In the genomic region with DNA sequence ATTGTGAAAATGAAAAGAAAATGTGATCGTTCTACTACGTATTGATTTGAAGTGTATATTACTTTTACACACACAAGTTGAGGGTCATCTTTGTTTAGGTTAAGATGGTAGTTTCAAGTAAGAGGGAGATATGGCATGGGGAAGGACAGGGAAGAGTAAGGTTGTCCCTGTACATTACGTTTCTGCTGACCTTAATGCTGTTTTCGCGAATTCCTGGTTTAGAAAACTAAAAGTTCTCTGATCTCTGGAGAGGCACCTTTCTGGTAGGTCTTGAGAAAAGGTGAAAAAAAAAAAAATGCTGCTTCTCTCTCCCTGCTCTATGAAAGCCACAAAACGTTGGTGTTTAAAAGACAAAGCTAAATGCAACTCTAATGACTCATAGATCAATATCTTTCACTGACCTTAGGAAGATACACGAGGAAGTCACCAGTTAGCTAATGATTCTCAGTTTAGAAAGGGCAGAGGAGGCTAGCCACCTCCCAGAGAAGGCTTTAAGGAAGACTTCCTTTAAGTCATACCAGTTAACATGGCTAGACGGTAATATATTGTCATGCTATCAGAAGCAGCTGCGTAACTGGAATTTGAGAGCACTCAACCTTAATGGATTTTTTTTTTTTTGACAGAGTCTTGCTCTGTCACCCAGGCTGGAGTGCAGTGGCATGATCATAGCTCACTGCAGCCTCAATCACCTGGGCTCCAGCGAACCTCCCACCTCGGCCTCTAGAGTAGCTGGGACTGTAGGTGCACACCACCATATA, we compare ENCODE assay signal across 1 cellular context.
TF ChIP-seq lines count a peak whose summit lies in the region.

No MANE protein-coding gene starts in this region.

TF ChIP-seq in K562, 482 proteins besides CTCF, POLR2A, EP300 and RAD21 (continued from another document and continues in another):
- TF ChIP-seq, protein P1, sequence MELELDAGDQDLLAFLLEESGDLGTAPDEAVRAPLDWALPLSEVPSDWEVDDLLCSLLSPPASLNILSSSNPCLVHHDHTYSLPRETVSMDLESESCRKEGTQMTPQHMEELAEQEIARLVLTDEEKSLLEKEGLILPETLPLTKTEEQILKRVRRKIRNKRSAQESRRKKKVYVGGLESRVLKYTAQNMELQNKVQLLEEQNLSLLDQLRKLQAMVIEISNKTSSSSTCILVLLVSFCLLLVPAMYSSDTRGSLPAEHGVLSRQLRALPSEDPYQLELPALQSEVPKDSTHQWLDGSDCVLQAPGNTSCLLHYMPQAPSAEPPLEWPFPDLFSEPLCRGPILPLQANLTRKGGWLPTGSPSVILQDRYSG (tag; conservative IDR thresholded peaks at IDR 0.05; ENCODE audit: low read depth): no peak; the same call in 1 of the 2 replicates
- peak; percentile 60; the same call in 1 of the 2 replicates for TF ChIP-seq EHMT2 (IDR thresholded peaks at IDR 0.05)
- no peak for TF ChIP-seq HNRNPL (IDR thresholded peaks at IDR 0.05; ENCODE audit: low read depth, low read length)
- TF ChIP-seq NR3C1 (CRISPR knock-in tag; IDR thresholded peaks at IDR 0.05): no peak
- peak in 1 of 2 experiments; percentile 69; a peak in 2 of 4 replicates for TF ChIP-seq RCOR1 (IDR thresholded peaks at IDR 0.05; ENCODE audit: borderline replicate concordance in 1 of 2, low read depth in 2 of 2, low read length in 2 of 2)
- TF ChIP-seq SETDB1 (IDR thresholded peaks at IDR 0.05; ENCODE audit: low read length): peak; percentile 29
- TF ChIP-seq TCF3 (CRISPR knock-in tag; IDR thresholded peaks at IDR 0.05): peak; percentile 56; the same call in 1 of the 2 replicates
- no peak for TF ChIP-seq CEBPG (CRISPR knock-in tag; IDR thresholded peaks at IDR 0.05)
- peak; percentile 27 to 56; a peak in 2 of 4 replicates for TF ChIP-seq CEBPG (tag; conservative IDR thresholded peaks at IDR 0.05 in 1 of 2, IDR thresholded peaks at IDR 0.05 in 1 of 2)
- peak; percentile 88 for TF ChIP-seq CTBP1 (IDR thresholded peaks at IDR 0.05; ENCODE audit: borderline replicate concordance)
- no peak for TF ChIP-seq KDM4B (IDR thresholded peaks at IDR 0.05; ENCODE audit: borderline replicate concordance in 2 of 2, low read depth in 1 of 2)
- TF ChIP-seq, protein P2, sequence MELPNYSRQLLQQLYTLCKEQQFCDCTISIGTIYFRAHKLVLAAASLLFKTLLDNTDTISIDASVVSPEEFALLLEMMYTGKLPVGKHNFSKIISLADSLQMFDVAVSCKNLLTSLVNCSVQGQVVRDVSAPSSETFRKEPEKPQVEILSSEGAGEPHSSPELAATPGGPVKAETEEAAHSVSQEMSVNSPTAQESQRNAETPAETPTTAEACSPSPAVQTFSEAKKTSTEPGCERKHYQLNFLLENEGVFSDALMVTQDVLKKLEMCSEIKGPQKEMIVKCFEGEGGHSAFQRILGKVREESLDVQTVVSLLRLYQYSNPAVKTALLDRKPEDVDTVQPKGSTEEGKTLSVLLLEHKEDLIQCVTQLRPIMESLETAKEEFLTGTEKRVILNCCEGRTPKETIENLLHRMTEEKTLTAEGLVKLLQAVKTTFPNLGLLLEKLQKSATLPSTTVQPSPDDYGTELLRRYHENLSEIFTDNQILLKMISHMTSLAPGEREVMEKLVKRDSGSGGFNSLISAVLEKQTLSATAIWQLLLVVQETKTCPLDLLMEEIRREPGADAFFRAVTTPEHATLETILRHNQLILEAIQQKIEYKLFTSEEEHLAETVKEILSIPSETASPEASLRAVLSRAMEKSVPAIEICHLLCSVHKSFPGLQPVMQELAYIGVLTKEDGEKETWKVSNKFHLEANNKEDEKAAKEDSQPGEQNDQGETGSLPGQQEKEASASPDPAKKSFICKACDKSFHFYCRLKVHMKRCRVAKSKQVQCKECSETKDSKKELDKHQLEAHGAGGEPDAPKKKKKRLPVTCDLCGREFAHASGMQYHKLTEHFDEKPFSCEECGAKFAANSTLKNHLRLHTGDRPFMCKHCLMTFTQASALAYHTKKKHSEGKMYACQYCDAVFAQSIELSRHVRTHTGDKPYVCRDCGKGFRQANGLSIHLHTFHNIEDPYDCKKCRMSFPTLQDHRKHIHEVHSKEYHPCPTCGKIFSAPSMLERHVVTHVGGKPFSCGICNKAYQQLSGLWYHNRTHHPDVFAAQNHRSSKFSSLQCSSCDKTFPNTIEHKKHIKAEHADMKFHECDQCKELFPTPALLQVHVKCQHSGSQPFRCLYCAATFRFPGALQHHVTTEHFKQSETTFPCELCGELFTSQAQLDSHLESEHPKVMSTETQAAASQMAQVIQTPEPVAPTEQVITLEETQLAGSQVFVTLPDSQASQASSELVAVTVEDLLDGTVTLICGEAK (IDR thresholded peaks at IDR 0.05): peak; percentile 57; the same call in 1 of the 2 replicates
- TF ChIP-seq, protein P2 (CRISPR knock-in tag; IDR thresholded peaks at IDR 0.05): no peak
- peak; percentile 66; the same call in 1 of the 2 replicates for TF ChIP-seq HES1 (IDR thresholded peaks at IDR 0.05; ENCODE audit: low read depth)
- TF ChIP-seq GATA2 (CRISPR knock-in tag; IDR thresholded peaks at IDR 0.05): peak; percentile 82
- no peak for TF ChIP-seq ZNF282 (CRISPR knock-in tag; IDR thresholded peaks at IDR 0.05)
- TF ChIP-seq ZNF253 (CRISPR knock-in tag; conservative IDR thresholded peaks at IDR 0.05): no peak
- TF ChIP-seq, protein P3, sequence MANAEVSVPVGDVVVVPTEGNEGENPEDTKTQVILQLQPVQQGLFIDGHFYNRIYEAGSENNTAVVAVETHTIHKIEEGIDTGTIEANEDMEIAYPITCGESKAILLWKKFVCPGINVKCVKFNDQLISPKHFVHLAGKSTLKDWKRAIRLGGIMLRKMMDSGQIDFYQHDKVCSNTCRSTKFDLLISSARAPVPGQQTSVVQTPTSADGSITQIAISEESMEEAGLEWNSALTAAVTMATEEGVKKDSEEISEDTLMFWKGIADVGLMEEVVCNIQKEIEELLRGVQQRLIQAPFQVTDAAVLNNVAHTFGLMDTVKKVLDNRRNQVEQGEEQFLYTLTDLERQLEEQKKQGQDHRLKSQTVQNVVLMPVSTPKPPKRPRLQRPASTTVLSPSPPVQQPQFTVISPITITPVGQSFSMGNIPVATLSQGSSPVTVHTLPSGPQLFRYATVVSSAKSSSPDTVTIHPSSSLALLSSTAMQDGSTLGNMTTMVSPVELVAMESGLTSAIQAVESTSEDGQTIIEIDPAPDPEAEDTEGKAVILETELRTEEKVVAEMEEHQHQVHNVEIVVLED (CRISPR knock-in tag; IDR thresholded peaks at IDR 0.05): peak; percentile 42; the same call in 1 of the 2 replicates
- TF ChIP-seq FOXJ2 (tag; IDR thresholded peaks at IDR 0.05): 0 out of 2 replicates have a peak, but pooled peaks have one; percentile 16
- TF ChIP-seq GATAD2A (IDR thresholded peaks at IDR 0.05): no peak
- TF ChIP-seq ARHGAP35 (IDR thresholded peaks at IDR 0.05; ENCODE audit: partially characterized antibody): no peak
- no peak for TF ChIP-seq CBFA2T2 (conservative IDR thresholded peaks at IDR 0.05)
- no peak for TF ChIP-seq HEY1 (CRISPR knock-in tag; IDR thresholded peaks at IDR 0.05; ENCODE audit: borderline replicate concordance)
- TF ChIP-seq PURB (CRISPR knock-in tag; IDR thresholded peaks at IDR 0.05; ENCODE audit: low read depth): no peak
- peak; percentile 63; the same call in 1 of the 2 replicates for TF ChIP-seq TARDBP (IDR thresholded peaks at IDR 0.05)
- TF ChIP-seq STAT5A (IDR thresholded peaks at IDR 0.05; ENCODE audit: borderline replicate concordance, low read length): no peak; the same call in 1 of the 2 replicates
- peak; percentile 46 to 67; a peak in 3 of 4 replicates for TF ChIP-seq ETV6 (IDR thresholded peaks at IDR 0.05; ENCODE audit: borderline replicate concordance in 1 of 2, low read depth in 2 of 2, low read length in 1 of 2)
- no peak for TF ChIP-seq ETV6 (CRISPR knock-in tag; IDR thresholded peaks at IDR 0.05; ENCODE audit: borderline replicate concordance)
- TF ChIP-seq CAMTA2 (CRISPR knock-in tag; conservative IDR thresholded peaks at IDR 0.05): no peak
- TF ChIP-seq TEAD1 (CRISPR knock-in tag; IDR thresholded peaks at IDR 0.05): peak; percentile 66 to 78; a peak in 3 of 4 replicates
- no peak for TF ChIP-seq ZNF280A (IDR thresholded peaks at IDR 0.05; ENCODE audit: low read depth, partially characterized antibody)
- TF ChIP-seq ZNF384 (IDR thresholded peaks at IDR 0.05; ENCODE audit: low read depth, low read length): peak; percentile 87
- TF ChIP-seq PTBP1 (IDR thresholded peaks at IDR 0.05; ENCODE audit: low read depth, low read length): no peak
- peak; percentile 99 for TF ChIP-seq SMARCE1 (IDR thresholded peaks at IDR 0.05)
- peak; percentile 68; the same call in 1 of the 2 replicates for TF ChIP-seq MEF2A (IDR thresholded peaks at IDR 0.05; ENCODE audit: control insufficient read depth, low read depth, low read length)
- peak; percentile 99 for TF ChIP-seq HMBOX1 (IDR thresholded peaks at IDR 0.05)
- TF ChIP-seq ZBTB43 (CRISPR knock-in tag; IDR thresholded peaks at IDR 0.05): no peak
- TF ChIP-seq MITF (IDR thresholded peaks at IDR 0.05): peak; percentile 68
- TF ChIP-seq SIN3A (IDR thresholded peaks at IDR 0.05; ENCODE audit: borderline replicate concordance in 2 of 2, control insufficient read depth in 1 of 2, low read depth in 2 of 2, low read length in 2 of 2): no peak
- peak; percentile 72 for TF ChIP-seq CXXC5 (CRISPR knock-in tag; IDR thresholded peaks at IDR 0.05)
